In genomic region chr15:75758071-75758872, GRCh38 we compare ENCODE assay signal across 1 cellular context.
TF ChIP-seq lines count a peak whose summit lies in the region.

No MANE protein-coding gene starts in this region.

TF ChIP-seq in K562, 482 proteins besides CTCF, POLR2A, EP300 and RAD21 (continued from another document and continues in another):
- TF ChIP-seq POLR2B (IDR thresholded peaks at IDR 0.05; ENCODE audit: low read depth, partially characterized antibody) (peak; percentile 75), JUND (IDR thresholded peaks at IDR 0.05; ENCODE audit: borderline replicate concordance, low read depth, low read length) (no peak), JUND (tag; IDR thresholded peaks at IDR 0.05; ENCODE audit: borderline replicate concordance, low read depth, low read length) (no peak; the same call in 2 of the 3 replicates), CBFA2T2 (conservative IDR thresholded peaks at IDR 0.05) (peak; percentile 92), EWSR1 (IDR thresholded peaks at IDR 0.05; ENCODE audit: borderline replicate concordance, low read depth, partially characterized antibody) (no peak), CTBP1 (IDR thresholded peaks at IDR 0.05; ENCODE audit: borderline replicate concordance) (no peak), FOXP1 (CRISPR knock-in tag; IDR thresholded peaks at IDR 0.05) (no peak), FOXO4 (CRISPR knock-in tag; IDR thresholded peaks at IDR 0.05) (no peak), TRIM25 (IDR thresholded peaks at IDR 0.05; ENCODE audit: borderline replicate concordance) (no peak), CREB1 (IDR thresholded peaks at IDR 0.05) (no peak), CREB1 (CRISPR knock-in tag; IDR thresholded peaks at IDR 0.05) (no peak), CREBBP (IDR thresholded peaks at IDR 0.05; ENCODE audit: low read depth, low read length) (no peak), TAF15 (IDR thresholded peaks at IDR 0.05; ENCODE audit: low read depth, low read length) (no peak), ZNF655 (CRISPR knock-in tag; IDR thresholded peaks at IDR 0.05) (no peak), GATAD2B (IDR thresholded peaks at IDR 0.05; ENCODE audit: borderline replicate concordance) (peak; percentile 9; the same call in 1 of the 2 replicates), EGR1 (conservative IDR thresholded peaks at IDR 0.05) (peak; percentile 79), SLC30A9 (CRISPR knock-in tag; IDR thresholded peaks at IDR 0.05) (no peak), PRMT5 (CRISPR knock-in tag; IDR thresholded peaks at IDR 0.05) (no peak), GATAD2A (IDR thresholded peaks at IDR 0.05) (no peak), NFRKB (IDR thresholded peaks at IDR 0.05; ENCODE audit: low read depth) (peak; percentile 83; the same call in 1 of the 2 replicates), TEAD2 (tag; IDR thresholded peaks at IDR 0.05) (no peak), ZNF263 (CRISPR knock-in tag; IDR thresholded peaks at IDR 0.05; ENCODE audit: borderline replicate concordance) (no peak; the same call in 1 of the 2 replicates), HNRNPL (IDR thresholded peaks at IDR 0.05; ENCODE audit: low read depth, low read length) (no peak), E2F8 (IDR thresholded peaks at IDR 0.05; ENCODE audit: low read depth, partially characterized antibody) (no peak), ZNF644 (tag; IDR thresholded peaks at IDR 0.05; ENCODE audit: low read depth) (0 out of 2 replicates have a peak, but pooled peaks have one; percentile 62), ZNF408 (CRISPR knock-in tag; IDR thresholded peaks at IDR 0.05; ENCODE audit: low read depth) (no peak), NR1H2 (CRISPR knock-in tag; IDR thresholded peaks at IDR 0.05) (no peak), GATA2 (CRISPR knock-in tag; IDR thresholded peaks at IDR 0.05) (no peak), NR2F6 (CRISPR knock-in tag; IDR thresholded peaks at IDR 0.05) (no peak), MCM3 (IDR thresholded peaks at IDR 0.05) (no peak), THRB (CRISPR knock-in tag; conservative IDR thresholded peaks at IDR 0.05) (no peak), RERE (CRISPR knock-in tag; IDR thresholded peaks at IDR 0.05; ENCODE audit: borderline replicate concordance) (no peak), ZNF12 (CRISPR knock-in tag; IDR thresholded peaks at IDR 0.05) (no peak), ZFP30 (CRISPR knock-in tag; IDR thresholded peaks at IDR 0.05; ENCODE audit: borderline replicate concordance) (no peak), E2F3 (CRISPR knock-in tag; IDR thresholded peaks at IDR 0.05) (no peak), THRAP3 (IDR thresholded peaks at IDR 0.05; ENCODE audit: borderline replicate concordance) (no peak), E2F6 (IDR thresholded peaks at IDR 0.05; ENCODE audit: borderline replicate concordance in 1 of 2, extremely low read depth in 1 of 2, insufficient read depth in 1 of 2, insufficient read length in 1 of 2, low read depth in 1 of 2, low read length in 1 of 2, poor library complexity in 1 of 2, severe bottlenecking in 1 of 2) (peak; percentile 71 to 89), SMARCA5 (IDR thresholded peaks at IDR 0.05) (0 out of 2 replicates have a peak, but pooled peaks have one; percentile 22), HNRNPUL1 (IDR thresholded peaks at IDR 0.05; ENCODE audit: low read length) (no peak), ZBTB17 (CRISPR knock-in tag; IDR thresholded peaks at IDR 0.05) (no peak), RUNX1 (IDR thresholded peaks at IDR 0.05; ENCODE audit: low read depth) (no peak), ZKSCAN3 (CRISPR knock-in tag; IDR thresholded peaks at IDR 0.05) (no peak), FOXA1 (IDR thresholded peaks at IDR 0.05; ENCODE audit: borderline replicate concordance) (no peak), TRIM28 (IDR thresholded peaks at IDR 0.05) (no peak), ZNF324 (CRISPR knock-in tag; IDR thresholded peaks at IDR 0.05) (no peak), NCOA6 (IDR thresholded peaks at IDR 0.05) (no peak), ZNF740 (CRISPR knock-in tag; IDR thresholded peaks at IDR 0.05) (peak; percentile 88), ZNF740 (tag; IDR thresholded peaks at IDR 0.05) (peak in 1 of 2 experiments; percentile 89; a peak in 2 of 4 replicates), NONO (IDR thresholded peaks at IDR 0.05; ENCODE audit: low read depth in 2 of 2, low read length in 1 of 2) (no peak), ZNF77 (CRISPR knock-in tag; IDR thresholded peaks at IDR 0.05) (no peak), SRF (CRISPR knock-in tag; IDR thresholded peaks at IDR 0.05) (no peak)
